14 cellular contexts compared by ENCODE assay signal in the genomic region with DNA sequence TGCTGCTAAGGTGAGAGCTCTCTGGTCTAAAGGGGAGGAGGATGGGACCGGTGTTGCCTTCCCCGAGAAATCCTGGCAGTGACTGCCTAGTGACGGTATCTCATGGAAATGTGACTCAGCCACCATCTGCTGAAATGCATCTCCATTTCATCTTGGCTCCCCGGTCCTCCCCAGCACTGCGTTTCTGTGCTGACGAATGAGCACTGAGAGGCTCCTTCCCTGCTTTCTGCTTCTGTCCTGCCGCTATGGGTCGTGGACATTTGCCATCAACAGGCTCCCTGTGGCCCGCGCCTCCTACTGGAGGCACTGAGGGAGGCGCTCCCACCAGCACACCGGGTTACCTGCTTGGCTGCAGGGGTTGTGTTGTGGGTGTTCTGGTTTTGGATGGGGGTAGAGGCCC. TPM values are rescaled to one million over a fixed set of nuclear protein-coding genes. Genes with fewer than 3 reads are reported as not detected.
A peak's percentile ranks its signal among the peaks of the same experiment; 100 is the strongest.
DNase-seq lines count a peak whose midpoint lies in the region; ATAC-seq and TF ChIP-seq lines count a peak whose summit lies in the region.
"Had no signal": no experiment of that assay in that cellular context is flagged by ENCODE, and none has a peak within 500 bp of the region (broad histone marks: within the 10 kb centered on the region; RNA-seq: fewer than 3 reads in every experiment).

No MANE protein-coding gene starts in this region.

- H3K9ac ChIP-seq in BLaER1 = peak overlapping the region; percentile 63; the same call in 1 of the 2 replicates

- H3K4me3 ChIP-seq in BLaER1 (no peak overlapping the region), suprapubic skin (no peak overlapping the region), testis (no peak overlapping the region)
- H3K4me3 ChIP-seq: SK-N-MC, tibial nerve had no signal

- no peak overlapping the region for H3K27ac Mint-ChIP-seq in chondrocyte (ENCODE audit: unreplicated experiment)
- no peak overlapping the region for H3K27ac Mint-ChIP-seq in neural crest cell (ENCODE audit: unreplicated experiment)

- H3K4me1 ChIP-seq in BLaER1 = peaks cover 90% of the 10 kb centered on the region
- H3K4me1 ChIP-seq in suprapubic skin = no peaks in the 10 kb centered on the region
- no peaks in the 10 kb centered on the region for H3K4me1 ChIP-seq in testis
- H3K4me1 ChIP-seq: tibial nerve had no signal

- H3K9me3 ChIP-seq in BLaER1 (no peaks in the 10 kb centered on the region), suprapubic skin (no peaks in the 10 kb centered on the region), testis (no peaks in the 10 kb centered on the region)
- H3K9me3 ChIP-seq: tibial nerve had no signal

- intact Hi-C loops in testis (cut with DNase I; ENCODE audit: low total_unique reads) = no loop called here

- TF ChIP-seq POLR2A in suprapubic skin (IDR thresholded peaks at IDR 0.05) = no peak
- no peak for TF ChIP-seq POLR2A in testis (IDR thresholded peaks at IDR 0.05)

- WGBS in suprapubic skin = 59% methylated on average over 10 of the region's 12 CpGs
- WGBS in testis, 2 donors = 73 to 78% methylated on average over 12 of the region's 12 CpGs

- no peak for ATAC-seq in GM21576 (IDR thresholded peaks at IDR 0.05; ENCODE audit: unreplicated experiment)
- no peak for ATAC-seq in GM21390 (IDR thresholded peaks at IDR 0.05; ENCODE audit: unreplicated experiment)

- no peaks in the 10 kb centered on the region for H4K20me1 ChIP-seq in BLaER1

- peaks cover 45% of the 10 kb centered on the region for H3K27me3 Mint-ChIP-seq in chondrocyte (ENCODE audit: low read depth)
- peaks cover 35% of the 10 kb centered on the region for H3K27me3 Mint-ChIP-seq in neural crest cell (ENCODE audit: low read depth)

- no peaks in the 10 kb centered on the region for H3K9me3 Mint-ChIP-seq in chondrocyte (ENCODE audit: low read depth)
- no peaks in the 10 kb centered on the region for H3K9me3 Mint-ChIP-seq in neural crest cell

- H3K4me3 Mint-ChIP-seq in chondrocyte (ENCODE audit: unreplicated experiment) = no peak overlapping the region
- no peak overlapping the region for H3K4me3 Mint-ChIP-seq in neural crest cell

- no peaks in the 10 kb centered on the region for H3K36me3 Mint-ChIP-seq in chondrocyte (ENCODE audit: low read depth)
- H3K36me3 Mint-ChIP-seq in neural crest cell (ENCODE audit: low read depth) = no peaks in the 10 kb centered on the region

- no peak for TF ChIP-seq EP300 in suprapubic skin (IDR thresholded peaks at IDR 0.05)

- H3K27ac ChIP-seq in BLaER1 = peak overlapping the region; percentile 87
- H3K27ac ChIP-seq in suprapubic skin = no peak overlapping the region
- H3K27ac ChIP-seq in testis = no peak overlapping the region
- H3K27ac ChIP-seq: SK-N-MC, tibial nerve had no signal

- peak; percentile 76 for DNase-seq in HuH-7.5 (ENCODE audit: low spot score)
- DNase-seq in chondrocyte (ENCODE audit: low spot score) = no peak
- no peak for DNase-seq in neural crest cell (ENCODE audit: low read depth, low spot score)
- no peak for DNase-seq in suprapubic skin (ENCODE audit: low spot score in 2 of 2)
- DNase-seq in testis = no peak
- DNase-seq: amniotic stem cell; DND-41; NCI-H226; stimulated activated CD4-positive, alpha-beta T cell treated with anti-CD3 and anti-CD28 coated beads, Interleukin-4, amount 100 ng/mL, for 24 hours had no signal

- peak overlapping the region; percentile 89 for H3K4me2 ChIP-seq in BLaER1

- peak; percentile 46 for TF ChIP-seq CTCF in chondrocyte (IDR thresholded peaks at IDR 0.05)
- TF ChIP-seq CTCF in neural crest cell (conservative IDR thresholded peaks at IDR 0.05) = peak; percentile 44
- no peak for TF ChIP-seq CTCF in suprapubic skin (IDR thresholded peaks at IDR 0.05)
- no peak for TF ChIP-seq CTCF in testis (IDR thresholded peaks at IDR 0.05)

- no peaks in the 10 kb centered on the region for H3K4me1 Mint-ChIP-seq in chondrocyte (ENCODE audit: low read depth)
- H3K4me1 Mint-ChIP-seq in neural crest cell = peaks cover 12% of the 10 kb centered on the region

- no peaks in the 10 kb centered on the region for H3K27me3 ChIP-seq in BLaER1
- H3K27me3 ChIP-seq in suprapubic skin = peaks cover 18% of the 10 kb centered on the region
- H3K27me3 ChIP-seq in testis = no peaks in the 10 kb centered on the region

- H3K36me3 ChIP-seq in BLaER1 (peaks cover 51% of the 10 kb centered on the region), suprapubic skin (no peaks in the 10 kb centered on the region), testis (ENCODE audit: low read depth, missing control alignments) (no peaks in the 10 kb centered on the region)

RNA-seq across cellular contexts. Expression of a gene that starts 13.5 kb away (rescaled TPM):
- 197 to 243 TPM (median 198 TPM) in 3 replicates for total RNA-seq in chondrocyte
- total RNA-seq in neural crest cell = 124 and 125 TPM in 2 replicates
- 100 to 1,000 TPM; 104 to 137 (median 118) TPM for total RNA-seq in suprapubic skin
- 100 to 1,000 TPM; 112 to 122 TPM for total RNA-seq in testis
- polyA plus RNA-seq in testis (ENCODE audit: insufficient read depth, low read depth, low replicate concordance) = 125 TPM

RNA-seq across cellular contexts. Expression of a gene that starts 41.7 kb away (rescaled TPM):
- total RNA-seq in chondrocyte (not detected in 3 replicates), neural crest cell (0.35 and 0.43 TPM in 2 replicates), suprapubic skin (under 1 TPM in 1 of 4 donors, not detected in 3; 0.80 TPM), testis (under 1 TPM; 0.50 to 0.87 TPM)
- polyA plus RNA-seq in testis (ENCODE audit: insufficient read depth, low read depth, low replicate concordance) = 1.0 TPM

Comparison
In these comparisons a context has a peak if more than half of its experiments do, and no peak if none do; other contexts are left out.
1. CTCF ChIP-seq: peak in chondrocyte (single experiment) and neural crest cell (single experiment); none in suprapubic skin (0 of 2) and testis (0 of 3).